In the genomic region with DNA sequence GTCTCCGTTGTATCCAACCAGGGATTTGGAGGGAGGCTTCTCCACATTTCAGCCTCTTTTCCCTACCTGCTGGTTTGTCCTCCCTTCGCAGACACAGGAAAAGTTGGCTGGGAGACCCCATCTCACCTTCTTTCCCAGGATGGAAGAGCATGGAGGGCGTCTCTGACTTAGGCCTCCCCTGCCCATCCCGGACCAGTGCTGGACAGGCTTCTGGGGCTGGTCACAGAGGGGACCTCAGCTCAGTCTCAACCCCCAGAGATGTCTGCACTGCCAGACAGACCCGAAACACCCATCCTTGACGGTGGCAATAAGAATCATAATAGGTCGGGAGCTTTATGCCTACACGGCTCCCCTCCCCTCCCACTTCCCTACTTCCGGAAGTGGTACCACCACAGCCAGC, we compare ENCODE assay signal across 1 cellular context.
TF ChIP-seq lines count a peak whose summit lies in the region.

No MANE protein-coding gene starts in this region.

TF ChIP-seq in HepG2, 621 proteins besides CTCF, POLR2A, EP300 and RAD21:
- TF ChIP-seq, protein P1, sequence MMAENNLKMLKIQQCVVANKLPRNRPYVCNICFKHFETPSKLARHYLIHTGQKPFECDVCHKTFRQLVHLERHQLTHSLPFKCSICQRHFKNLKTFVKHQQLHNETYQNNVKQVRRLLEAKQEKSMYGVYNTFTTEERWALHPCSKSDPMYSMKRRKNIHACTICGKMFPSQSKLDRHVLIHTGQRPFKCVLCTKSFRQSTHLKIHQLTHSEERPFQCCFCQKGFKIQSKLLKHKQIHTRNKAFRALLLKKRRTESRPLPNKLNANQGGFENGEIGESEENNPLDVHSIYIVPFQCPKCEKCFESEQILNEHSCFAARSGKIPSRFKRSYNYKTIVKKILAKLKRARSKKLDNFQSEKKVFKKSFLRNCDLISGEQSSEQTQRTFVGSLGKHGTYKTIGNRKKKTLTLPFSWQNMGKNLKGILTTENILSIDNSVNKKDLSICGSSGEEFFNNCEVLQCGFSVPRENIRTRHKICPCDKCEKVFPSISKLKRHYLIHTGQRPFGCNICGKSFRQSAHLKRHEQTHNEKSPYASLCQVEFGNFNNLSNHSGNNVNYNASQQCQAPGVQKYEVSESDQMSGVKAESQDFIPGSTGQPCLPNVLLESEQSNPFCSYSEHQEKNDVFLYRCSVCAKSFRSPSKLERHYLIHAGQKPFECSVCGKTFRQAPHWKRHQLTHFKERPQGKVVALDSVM (CRISPR knock-in tag; IDR thresholded peaks at IDR 0.05), result no peak
- TF ChIP-seq, protein P2, sequence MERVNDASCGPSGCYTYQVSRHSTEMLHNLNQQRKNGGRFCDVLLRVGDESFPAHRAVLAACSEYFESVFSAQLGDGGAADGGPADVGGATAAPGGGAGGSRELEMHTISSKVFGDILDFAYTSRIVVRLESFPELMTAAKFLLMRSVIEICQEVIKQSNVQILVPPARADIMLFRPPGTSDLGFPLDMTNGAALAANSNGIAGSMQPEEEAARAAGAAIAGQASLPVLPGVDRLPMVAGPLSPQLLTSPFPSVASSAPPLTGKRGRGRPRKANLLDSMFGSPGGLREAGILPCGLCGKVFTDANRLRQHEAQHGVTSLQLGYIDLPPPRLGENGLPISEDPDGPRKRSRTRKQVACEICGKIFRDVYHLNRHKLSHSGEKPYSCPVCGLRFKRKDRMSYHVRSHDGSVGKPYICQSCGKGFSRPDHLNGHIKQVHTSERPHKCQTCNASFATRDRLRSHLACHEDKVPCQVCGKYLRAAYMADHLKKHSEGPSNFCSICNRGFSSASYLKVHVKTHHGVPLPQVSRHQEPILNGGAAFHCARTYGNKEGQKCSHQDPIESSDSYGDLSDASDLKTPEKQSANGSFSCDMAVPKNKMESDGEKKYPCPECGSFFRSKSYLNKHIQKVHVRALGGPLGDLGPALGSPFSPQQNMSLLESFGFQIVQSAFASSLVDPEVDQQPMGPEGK (CRISPR knock-in tag; IDR thresholded peaks at IDR 0.05), result no peak
- TF ChIP-seq, protein P3, sequence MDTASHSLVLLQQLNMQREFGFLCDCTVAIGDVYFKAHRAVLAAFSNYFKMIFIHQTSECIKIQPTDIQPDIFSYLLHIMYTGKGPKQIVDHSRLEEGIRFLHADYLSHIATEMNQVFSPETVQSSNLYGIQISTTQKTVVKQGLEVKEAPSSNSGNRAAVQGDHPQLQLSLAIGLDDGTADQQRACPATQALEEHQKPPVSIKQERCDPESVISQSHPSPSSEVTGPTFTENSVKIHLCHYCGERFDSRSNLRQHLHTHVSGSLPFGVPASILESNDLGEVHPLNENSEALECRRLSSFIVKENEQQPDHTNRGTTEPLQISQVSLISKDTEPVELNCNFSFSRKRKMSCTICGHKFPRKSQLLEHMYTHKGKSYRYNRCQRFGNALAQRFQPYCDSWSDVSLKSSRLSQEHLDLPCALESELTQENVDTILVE (CRISPR knock-in tag; IDR thresholded peaks at IDR 0.05), result no peak
- TF ChIP-seq HOXA7 (CRISPR knock-in tag; IDR thresholded peaks at IDR 0.05), result no peak
- no peak for TF ChIP-seq ZBTB42 (CRISPR knock-in tag; IDR thresholded peaks at IDR 0.05)
- TF ChIP-seq ZSCAN9 (CRISPR knock-in tag; IDR thresholded peaks at IDR 0.05; ENCODE audit: borderline replicate concordance), result no peak
- TF ChIP-seq, protein P4, sequence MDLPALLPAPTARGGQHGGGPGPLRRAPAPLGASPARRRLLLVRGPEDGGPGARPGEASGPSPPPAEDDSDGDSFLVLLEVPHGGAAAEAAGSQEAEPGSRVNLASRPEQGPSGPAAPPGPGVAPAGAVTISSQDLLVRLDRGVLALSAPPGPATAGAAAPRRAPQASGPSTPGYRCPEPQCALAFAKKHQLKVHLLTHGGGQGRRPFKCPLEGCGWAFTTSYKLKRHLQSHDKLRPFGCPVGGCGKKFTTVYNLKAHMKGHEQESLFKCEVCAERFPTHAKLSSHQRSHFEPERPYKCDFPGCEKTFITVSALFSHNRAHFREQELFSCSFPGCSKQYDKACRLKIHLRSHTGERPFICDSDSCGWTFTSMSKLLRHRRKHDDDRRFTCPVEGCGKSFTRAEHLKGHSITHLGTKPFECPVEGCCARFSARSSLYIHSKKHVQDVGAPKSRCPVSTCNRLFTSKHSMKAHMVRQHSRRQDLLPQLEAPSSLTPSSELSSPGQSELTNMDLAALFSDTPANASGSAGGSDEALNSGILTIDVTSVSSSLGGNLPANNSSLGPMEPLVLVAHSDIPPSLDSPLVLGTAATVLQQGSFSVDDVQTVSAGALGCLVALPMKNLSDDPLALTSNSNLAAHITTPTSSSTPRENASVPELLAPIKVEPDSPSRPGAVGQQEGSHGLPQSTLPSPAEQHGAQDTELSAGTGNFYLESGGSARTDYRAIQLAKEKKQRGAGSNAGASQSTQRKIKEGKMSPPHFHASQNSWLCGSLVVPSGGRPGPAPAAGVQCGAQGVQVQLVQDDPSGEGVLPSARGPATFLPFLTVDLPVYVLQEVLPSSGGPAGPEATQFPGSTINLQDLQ (CRISPR knock-in tag; IDR thresholded peaks at IDR 0.05), result no peak
- no peak for TF ChIP-seq HCFC1 (IDR thresholded peaks at IDR 0.05; ENCODE audit: low read depth, low read length)
- TF ChIP-seq, protein P5, sequence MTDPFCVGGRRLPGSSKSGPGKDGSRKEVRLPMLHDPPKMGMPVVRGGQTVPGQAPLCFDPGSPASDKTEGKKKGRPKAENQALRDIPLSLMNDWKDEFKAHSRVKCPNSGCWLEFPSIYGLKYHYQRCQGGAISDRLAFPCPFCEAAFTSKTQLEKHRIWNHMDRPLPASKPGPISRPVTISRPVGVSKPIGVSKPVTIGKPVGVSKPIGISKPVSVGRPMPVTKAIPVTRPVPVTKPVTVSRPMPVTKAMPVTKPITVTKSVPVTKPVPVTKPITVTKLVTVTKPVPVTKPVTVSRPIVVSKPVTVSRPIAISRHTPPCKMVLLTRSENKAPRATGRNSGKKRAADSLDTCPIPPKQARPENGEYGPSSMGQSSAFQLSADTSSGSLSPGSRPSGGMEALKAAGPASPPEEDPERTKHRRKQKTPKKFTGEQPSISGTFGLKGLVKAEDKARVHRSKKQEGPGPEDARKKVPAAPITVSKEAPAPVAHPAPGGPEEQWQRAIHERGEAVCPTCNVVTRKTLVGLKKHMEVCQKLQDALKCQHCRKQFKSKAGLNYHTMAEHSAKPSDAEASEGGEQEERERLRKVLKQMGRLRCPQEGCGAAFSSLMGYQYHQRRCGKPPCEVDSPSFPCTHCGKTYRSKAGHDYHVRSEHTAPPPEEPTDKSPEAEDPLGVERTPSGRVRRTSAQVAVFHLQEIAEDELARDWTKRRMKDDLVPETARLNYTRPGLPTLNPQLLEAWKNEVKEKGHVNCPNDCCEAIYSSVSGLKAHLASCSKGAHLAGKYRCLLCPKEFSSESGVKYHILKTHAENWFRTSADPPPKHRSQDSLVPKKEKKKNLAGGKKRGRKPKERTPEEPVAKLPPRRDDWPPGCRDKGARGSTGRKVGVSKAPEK (CRISPR knock-in tag; IDR thresholded peaks at IDR 0.05; ENCODE audit: borderline replicate concordance), result no peak
- TF ChIP-seq ZNF839 (CRISPR knock-in tag; IDR thresholded peaks at IDR 0.05; ENCODE audit: borderline replicate concordance), result no peak
- no peak for TF ChIP-seq ZNF790 (CRISPR knock-in tag; IDR thresholded peaks at IDR 0.05; ENCODE audit: borderline replicate concordance)
